ENCODE assay signal across 10 cellular contexts in genomic region chr1:171142081-171142450, GRCh38. TPM values are rescaled to one million over a fixed set of nuclear protein-coding genes. Genes with fewer than 3 reads are reported as not detected.
DNase-seq lines count a peak whose midpoint lies in the region; ATAC-seq and TF ChIP-seq lines count a peak whose summit lies in the region.
"Had no signal": no experiment of that assay in that cellular context is flagged by ENCODE, and none has a peak within 500 bp of the region (broad histone marks: within the 10 kb centered on the region; RNA-seq: fewer than 3 reads in every experiment).

No MANE protein-coding gene starts in this region.

- intact Hi-C loops in lower lobe of right lung (cut with DNase I) = no loop called here

- DNase-seq in dedifferentiated amniotic fluid mesenchymal stem cell (ENCODE audit: extremely low spot score) (peak; percentile 68), lower lobe of right lung (no peak), NCI-H1930 (lab: John Stamatoyannopoulos, UW) (no peak), NAMALWA (ENCODE audit: low spot score) (no peak)
- no peak for DNase-seq in activated CD4-positive, alpha-beta T cell treated with anti-CD3 and anti-CD28 coated beads, Interleukin-2, amount 10 ng/mL, durations not matched to agents 7 days and 5 days
- DNase-seq: effector memory CD8-positive, alpha-beta T cell had no signal

- H3K9me3 ChIP-seq in HEK293 (ENCODE audit: control insufficient read depth, insufficient read depth, low read depth, low read length) = no peaks in the 10 kb centered on the region
- no peaks in the 10 kb centered on the region for H3K9me3 ChIP-seq in lower lobe of right lung

- CTCF ChIA-PET in HEK293 (lab: Yijun Ruan, JAX) = interaction anchor here (0.6 to 0.7 kb wide), 3 partner anchors 61 to 181 kb away, joined by 3 read pairs; no protein-coding TSS in a partner anchor
- CTCF ChIA-PET in activated CD4-positive, alpha-beta T cell treated with anti-CD3 and anti-CD28 coated beads, Interleukin-2, amount 10 ng/mL, durations not matched to agents 7 days and 5 days (lab: Charles Lee) = interaction anchor here (0.7 to 1.0 kb wide), 2 partner anchors 152 to 452 kb away, joined by 3 read pairs; no protein-coding TSS in a partner anchor

- H3K27ac Mint-ChIP-seq in activated CD4-positive, alpha-beta T cell treated with anti-CD3 and anti-CD28 coated beads, Interleukin-2, amount 10 ng/mL, durations not matched to agents 7 days and 5 days = no peak overlapping the region
- H3K27ac Mint-ChIP-seq: effector memory CD8-positive, alpha-beta T cell had no signal

- POLR2A ChIA-PET in HEK293 (lab: Yijun Ruan, JAX) = no interaction called here
- POLR2A ChIA-PET in activated CD4-positive, alpha-beta T cell treated with anti-CD3 and anti-CD28 coated beads, Interleukin-2, amount 10 ng/mL, durations not matched to agents 7 days and 5 days (lab: Charles Lee) = no interaction called here

- no peak overlapping the region for H3K4me3 Mint-ChIP-seq in activated CD4-positive, alpha-beta T cell treated with anti-CD3 and anti-CD28 coated beads, Interleukin-2, amount 10 ng/mL, durations not matched to agents 7 days and 5 days
- H3K4me3 Mint-ChIP-seq: effector memory CD8-positive, alpha-beta T cell had no signal

- TF ChIP-seq CTCF in HEK293 (tag by site-specific recombination; IDR thresholded peaks at IDR 0.05) = no peak
- TF ChIP-seq CTCF in lower lobe of right lung (IDR thresholded peaks at IDR 0.05) = no peak

- H3K9me3 Mint-ChIP-seq in activated CD4-positive, alpha-beta T cell treated with anti-CD3 and anti-CD28 coated beads, Interleukin-2, amount 10 ng/mL, durations not matched to agents 7 days and 5 days = no peaks in the 10 kb centered on the region
- H3K9me3 Mint-ChIP-seq: effector memory CD8-positive, alpha-beta T cell had no signal

- H3K4me1 ChIP-seq in HEK293 (ENCODE audit: control insufficient read depth, insufficient read depth, low read length) (peaks cover 26% of the 10 kb centered on the region), lower lobe of right lung (peaks cover 15% of the 10 kb centered on the region)

- ATAC-seq in lower lobe of right lung (peak; percentile 58 to 74), HG03439 (IDR thresholded peaks at IDR 0.05; ENCODE audit: unreplicated experiment) (no peak)
- ATAC-seq: effector memory CD8-positive, alpha-beta T cell had no signal

- H3K4me3 ChIP-seq in HEK293 (ENCODE audit: low read depth, low read length) (no peak overlapping the region), lower lobe of right lung (peak overlapping the region; percentile 12), skin epidermis (no peak overlapping the region)

- H3K27me3 Mint-ChIP-seq in activated CD4-positive, alpha-beta T cell treated with anti-CD3 and anti-CD28 coated beads, Interleukin-2, amount 10 ng/mL, durations not matched to agents 7 days and 5 days = peaks cover 10% of the 10 kb centered on the region

- H3K36me3 ChIP-seq in HEK293 (ENCODE audit: control insufficient read depth in 2 of 2, insufficient read depth in 1 of 2, low read length in 2 of 2) (no peaks in the 10 kb centered on the region), lower lobe of right lung (no peaks in the 10 kb centered on the region)

- H3K36me3 Mint-ChIP-seq in activated CD4-positive, alpha-beta T cell treated with anti-CD3 and anti-CD28 coated beads, Interleukin-2, amount 10 ng/mL, durations not matched to agents 7 days and 5 days (ENCODE audit: low read depth) = no peaks in the 10 kb centered on the region

- H3K4me1 Mint-ChIP-seq in activated CD4-positive, alpha-beta T cell treated with anti-CD3 and anti-CD28 coated beads, Interleukin-2, amount 10 ng/mL, durations not matched to agents 7 days and 5 days = no peaks in the 10 kb centered on the region

- H3K27me3 ChIP-seq in lower lobe of right lung (ENCODE audit: low read depth) = no peaks in the 10 kb centered on the region

- peak overlapping the region; percentile 81 for H3K27ac ChIP-seq in HEK293 (ENCODE audit: extremely low read depth, low read depth, low read length)
- H3K27ac ChIP-seq in lower lobe of right lung = peak overlapping the region; percentile 81
- peak overlapping the region in 18 of 21 experiments; percentile 4 to 86 (median 67) for H3K27ac ChIP-seq in skin epidermis

TF ChIP-seq in HEK293, 187 proteins besides CTCF, POLR2A, EP300 and RAD21:
- no peak for TF ChIP-seq ZNF660 (tag by site-specific recombination; IDR thresholded peaks at IDR 0.05)
- no peak for TF ChIP-seq HIC1 (tag by site-specific recombination; IDR thresholded peaks at IDR 0.05)
- no peak for TF ChIP-seq ZNF184 (tag by site-specific recombination; IDR thresholded peaks at IDR 0.05)
- no peak for TF ChIP-seq ZBTB6 (tag by site-specific recombination; IDR thresholded peaks at IDR 0.05)
- TF ChIP-seq GLI4 (tag by site-specific recombination; IDR thresholded peaks at IDR 0.05) = no peak
- no peak for TF ChIP-seq ZFP69B (tag by site-specific recombination; IDR thresholded peaks at IDR 0.05)

RNA-seq across cellular contexts. Expression of gene FMO2, which starts 43.0 kb away (rescaled TPM):
- total RNA-seq in lower lobe of right lung = 288 TPM
- total RNA-seq in activated CD4-positive, alpha-beta T cell treated with anti-CD3 and anti-CD28 coated beads, Interleukin-2, amount 10 ng/mL, durations not matched to agents 7 days and 5 days = not detected
- total RNA-seq: activated CD8-positive, alpha-beta memory T cell treated with anti-CD3 and anti-CD28 coated beads for 36 hours had no signal

RNA-seq across cellular contexts. Expression of gene FMO3, which starts 51.4 kb away (rescaled TPM):
- total RNA-seq in lower lobe of right lung = 13.4 TPM
- not detected for total RNA-seq in activated CD4-positive, alpha-beta T cell treated with anti-CD3 and anti-CD28 coated beads, Interleukin-2, amount 10 ng/mL, durations not matched to agents 7 days and 5 days
- total RNA-seq: activated CD8-positive, alpha-beta memory T cell treated with anti-CD3 and anti-CD28 coated beads for 36 hours had no signal

Comparison
In these comparisons a context has a peak if more than half of its experiments do, and no peak if none do; other contexts are left out.
1. RNA of gene FMO2, which starts 43.0 kb away (total RNA-seq): 288 TPM in lower lobe of right lung (single experiment); not detected in activated CD4-positive, alpha-beta T cell treated with anti-CD3 and anti-CD28 coated beads, Interleukin-2, amount 10 ng/mL, durations not matched to agents 7 days and 5 days; every median in the first group is over 100 times any median in the second.
2. RNA of gene FMO3, which starts 51.4 kb away (total RNA-seq): 13.4 TPM in lower lobe of right lung (single experiment); not detected in activated CD4-positive, alpha-beta T cell treated with anti-CD3 and anti-CD28 coated beads, Interleukin-2, amount 10 ng/mL, durations not matched to agents 7 days and 5 days; every median in the first group is over 10 times any median in the second.
3. Peak in every context shown above with its lines, with median percentiles within 50 percentile points of each other: H3K27ac ChIP-seq.